1 cellular context compared by ENCODE assay signal in the genomic region with DNA sequence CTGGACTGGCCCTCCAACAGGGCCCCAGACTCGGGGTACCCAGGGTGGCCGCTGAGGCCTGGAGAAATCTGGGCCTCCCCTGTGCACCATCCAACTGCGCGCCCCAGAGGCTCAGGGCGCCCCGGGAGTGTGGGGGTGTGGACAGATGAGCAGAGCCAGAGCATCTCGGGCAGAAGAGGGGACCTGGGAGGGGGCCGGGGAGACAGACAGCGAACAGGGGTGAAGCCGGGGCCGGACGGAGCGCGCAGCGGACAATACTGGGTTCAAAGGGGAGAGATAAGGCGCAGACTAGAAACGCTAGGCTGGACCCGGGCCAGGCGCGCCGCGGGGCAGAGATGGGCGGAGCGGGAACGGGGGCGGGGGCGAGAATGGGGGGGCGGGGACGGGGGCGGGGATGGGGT.
A peak's percentile ranks its signal among the peaks of the same experiment; 100 is the strongest.
TF ChIP-seq lines count a peak whose summit lies in the region.

No MANE protein-coding gene starts in this region.

TF ChIP-seq in HepG2, 621 proteins besides CTCF, POLR2A, EP300 and RAD21 (continued from another document and continues in another):
- TF ChIP-seq, protein P1, sequence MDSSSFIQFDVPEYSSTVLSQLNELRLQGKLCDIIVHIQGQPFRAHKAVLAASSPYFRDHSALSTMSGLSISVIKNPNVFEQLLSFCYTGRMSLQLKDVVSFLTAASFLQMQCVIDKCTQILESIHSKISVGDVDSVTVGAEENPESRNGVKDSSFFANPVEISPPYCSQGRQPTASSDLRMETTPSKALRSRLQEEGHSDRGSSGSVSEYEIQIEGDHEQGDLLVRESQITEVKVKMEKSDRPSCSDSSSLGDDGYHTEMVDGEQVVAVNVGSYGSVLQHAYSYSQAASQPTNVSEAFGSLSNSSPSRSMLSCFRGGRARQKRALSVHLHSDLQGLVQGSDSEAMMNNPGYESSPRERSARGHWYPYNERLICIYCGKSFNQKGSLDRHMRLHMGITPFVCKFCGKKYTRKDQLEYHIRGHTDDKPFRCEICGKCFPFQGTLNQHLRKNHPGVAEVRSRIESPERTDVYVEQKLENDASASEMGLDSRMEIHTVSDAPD (CRISPR knock-in tag; IDR thresholded peaks at IDR 0.05) = 0 out of 2 replicates have a peak, but pooled peaks have one; percentile 29
- TF ChIP-seq ZBTB20 (CRISPR knock-in tag; IDR thresholded peaks at IDR 0.05; ENCODE audit: borderline replicate concordance, low read depth) (no peak), NCOA2 (CRISPR knock-in tag; IDR thresholded peaks at IDR 0.05) (peak; percentile 60), MBNL3 (CRISPR knock-in tag; conservative IDR thresholded peaks at IDR 0.05) (no peak), ZFY (CRISPR knock-in tag; IDR thresholded peaks at IDR 0.05) (no peak), ZNF143 (CRISPR knock-in tag; IDR thresholded peaks at IDR 0.05) (no peak), ISX (CRISPR knock-in tag; conservative IDR thresholded peaks at IDR 0.05) (no peak), CEBPB (IDR thresholded peaks at IDR 0.05; ENCODE audit: borderline replicate concordance, low read depth, low read length) (no peak), KAT7 (CRISPR knock-in tag; IDR thresholded peaks at IDR 0.05; ENCODE audit: borderline replicate concordance) (no peak), ASH2L (IDR thresholded peaks at IDR 0.05; ENCODE audit: insufficient read length, low read depth, low read length) (peak; percentile 30), NR1H2 (CRISPR knock-in tag; IDR thresholded peaks at IDR 0.05; ENCODE audit: borderline replicate concordance, low read depth) (no peak), FOXA1 (IDR thresholded peaks at IDR 0.05) (no peak), FOXA1 (CRISPR knock-in tag; IDR thresholded peaks at IDR 0.05) (no peak), SMARCE1 (IDR thresholded peaks at IDR 0.05; ENCODE audit: borderline replicate concordance) (no peak), RXRB (CRISPR knock-in tag; IDR thresholded peaks at IDR 0.05; ENCODE audit: borderline replicate concordance) (peak; percentile 40; the same call in 1 of the 2 replicates), ZNF234 (CRISPR knock-in tag; conservative IDR thresholded peaks at IDR 0.05) (no peak), ZNF775 (CRISPR knock-in tag; IDR thresholded peaks at IDR 0.05; ENCODE audit: borderline replicate concordance) (no peak), ZFP37 (CRISPR knock-in tag; IDR thresholded peaks at IDR 0.05; ENCODE audit: borderline replicate concordance) (no peak), TCF12 (IDR thresholded peaks at IDR 0.05) (no peak), TCF12 (CRISPR knock-in tag; IDR thresholded peaks at IDR 0.05) (no peak), HDAC1 (CRISPR knock-in tag; IDR thresholded peaks at IDR 0.05) (peak; percentile 46), ZSCAN22 (CRISPR knock-in tag; IDR thresholded peaks at IDR 0.05) (no peak), YEATS4 (CRISPR knock-in tag; IDR thresholded peaks at IDR 0.05; ENCODE audit: borderline replicate concordance) (no peak; the same call in 1 of the 2 replicates), REL (CRISPR knock-in tag; conservative IDR thresholded peaks at IDR 0.05) (no peak), ZNF124 (CRISPR knock-in tag; IDR thresholded peaks at IDR 0.05) (no peak), GLI4 (CRISPR knock-in tag; IDR thresholded peaks at IDR 0.05; ENCODE audit: borderline replicate concordance) (no peak), ZNF737 (CRISPR knock-in tag; IDR thresholded peaks at IDR 0.05; ENCODE audit: borderline replicate concordance) (no peak), NAIF1 (CRISPR knock-in tag; IDR thresholded peaks at IDR 0.05; ENCODE audit: borderline replicate concordance) (no peak), TEAD2 (CRISPR knock-in tag; IDR thresholded peaks at IDR 0.05) (no peak), NR2F1 (CRISPR knock-in tag; IDR thresholded peaks at IDR 0.05) (peak in 1 of 2 experiments; percentile 14; a peak in 1 of 4 replicates), ZNF572 (CRISPR knock-in tag; IDR thresholded peaks at IDR 0.05) (0 out of 2 replicates have a peak, but pooled peaks have one; percentile 35), PHF5A (CRISPR knock-in tag; IDR thresholded peaks at IDR 0.05; ENCODE audit: low read depth, unreplicated experiment) (no peak)
- TF ChIP-seq, protein P2, sequence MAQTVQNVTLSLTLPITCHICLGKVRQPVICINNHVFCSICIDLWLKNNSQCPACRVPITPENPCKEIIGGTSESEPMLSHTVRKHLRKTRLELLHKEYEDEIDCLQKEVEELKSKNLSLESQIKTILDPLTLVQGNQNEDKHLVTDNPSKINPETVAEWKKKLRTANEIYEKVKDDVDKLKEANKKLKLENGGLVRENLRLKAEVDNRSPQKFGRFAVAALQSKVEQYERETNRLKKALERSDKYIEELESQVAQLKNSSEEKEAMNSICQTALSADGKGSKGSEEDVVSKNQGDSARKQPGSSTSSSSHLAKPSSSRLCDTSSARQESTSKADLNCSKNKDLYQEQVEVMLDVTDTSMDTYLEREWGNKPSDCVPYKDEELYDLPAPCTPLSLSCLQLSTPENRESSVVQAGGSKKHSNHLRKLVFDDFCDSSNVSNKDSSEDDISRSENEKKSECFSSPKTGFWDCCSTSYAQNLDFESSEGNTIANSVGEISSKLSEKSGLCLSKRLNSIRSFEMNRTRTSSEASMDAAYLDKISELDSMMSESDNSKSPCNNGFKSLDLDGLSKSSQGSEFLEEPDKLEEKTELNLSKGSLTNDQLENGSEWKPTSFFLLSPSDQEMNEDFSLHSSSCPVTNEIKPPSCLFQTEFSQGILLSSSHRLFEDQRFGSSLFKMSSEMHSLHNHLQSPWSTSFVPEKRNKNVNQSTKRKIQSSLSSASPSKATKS (CRISPR knock-in tag; IDR thresholded peaks at IDR 0.05) = no peak
- TF ChIP-seq, protein P3, sequence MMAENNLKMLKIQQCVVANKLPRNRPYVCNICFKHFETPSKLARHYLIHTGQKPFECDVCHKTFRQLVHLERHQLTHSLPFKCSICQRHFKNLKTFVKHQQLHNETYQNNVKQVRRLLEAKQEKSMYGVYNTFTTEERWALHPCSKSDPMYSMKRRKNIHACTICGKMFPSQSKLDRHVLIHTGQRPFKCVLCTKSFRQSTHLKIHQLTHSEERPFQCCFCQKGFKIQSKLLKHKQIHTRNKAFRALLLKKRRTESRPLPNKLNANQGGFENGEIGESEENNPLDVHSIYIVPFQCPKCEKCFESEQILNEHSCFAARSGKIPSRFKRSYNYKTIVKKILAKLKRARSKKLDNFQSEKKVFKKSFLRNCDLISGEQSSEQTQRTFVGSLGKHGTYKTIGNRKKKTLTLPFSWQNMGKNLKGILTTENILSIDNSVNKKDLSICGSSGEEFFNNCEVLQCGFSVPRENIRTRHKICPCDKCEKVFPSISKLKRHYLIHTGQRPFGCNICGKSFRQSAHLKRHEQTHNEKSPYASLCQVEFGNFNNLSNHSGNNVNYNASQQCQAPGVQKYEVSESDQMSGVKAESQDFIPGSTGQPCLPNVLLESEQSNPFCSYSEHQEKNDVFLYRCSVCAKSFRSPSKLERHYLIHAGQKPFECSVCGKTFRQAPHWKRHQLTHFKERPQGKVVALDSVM (CRISPR knock-in tag; IDR thresholded peaks at IDR 0.05) = no peak
- TF ChIP-seq, protein P4, sequence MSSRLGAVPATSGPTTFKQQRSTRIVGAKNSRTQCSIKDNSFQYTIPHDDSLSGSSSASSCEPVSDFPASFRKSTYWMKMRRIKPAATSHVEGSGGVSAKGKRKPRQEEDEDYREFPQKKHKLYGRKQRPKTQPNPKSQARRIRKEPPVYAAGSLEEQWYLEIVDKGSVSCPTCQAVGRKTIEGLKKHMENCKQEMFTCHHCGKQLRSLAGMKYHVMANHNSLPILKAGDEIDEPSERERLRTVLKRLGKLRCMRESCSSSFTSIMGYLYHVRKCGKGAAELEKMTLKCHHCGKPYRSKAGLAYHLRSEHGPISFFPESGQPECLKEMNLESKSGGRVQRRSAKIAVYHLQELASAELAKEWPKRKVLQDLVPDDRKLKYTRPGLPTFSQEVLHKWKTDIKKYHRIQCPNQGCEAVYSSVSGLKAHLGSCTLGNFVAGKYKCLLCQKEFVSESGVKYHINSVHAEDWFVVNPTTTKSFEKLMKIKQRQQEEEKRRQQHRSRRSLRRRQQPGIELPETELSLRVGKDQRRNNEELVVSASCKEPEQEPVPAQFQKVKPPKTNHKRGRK (CRISPR knock-in tag; IDR thresholded peaks at IDR 0.05) = no peak
- TF ChIP-seq, protein P5, sequence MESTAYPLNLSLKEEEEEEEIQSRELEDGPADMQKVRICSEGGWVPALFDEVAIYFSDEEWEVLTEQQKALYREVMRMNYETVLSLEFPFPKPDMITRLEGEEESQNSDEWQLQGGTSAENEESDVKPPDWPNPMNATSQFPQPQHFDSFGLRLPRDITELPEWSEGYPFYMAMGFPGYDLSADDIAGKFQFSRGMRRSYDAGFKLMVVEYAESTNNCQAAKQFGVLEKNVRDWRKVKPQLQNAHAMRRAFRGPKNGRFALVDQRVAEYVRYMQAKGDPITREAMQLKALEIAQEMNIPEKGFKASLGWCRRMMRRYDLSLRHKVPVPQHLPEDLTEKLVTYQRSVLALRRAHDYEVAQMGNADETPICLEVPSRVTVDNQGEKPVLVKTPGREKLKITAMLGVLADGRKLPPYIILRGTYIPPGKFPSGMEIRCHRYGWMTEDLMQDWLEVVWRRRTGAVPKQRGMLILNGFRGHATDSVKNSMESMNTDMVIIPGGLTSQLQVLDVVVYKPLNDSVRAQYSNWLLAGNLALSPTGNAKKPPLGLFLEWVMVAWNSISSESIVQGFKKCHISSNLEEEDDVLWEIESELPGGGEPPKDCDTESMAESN (CRISPR knock-in tag; conservative IDR thresholded peaks at IDR 0.05) = no peak
- TF ChIP-seq, protein P6, sequence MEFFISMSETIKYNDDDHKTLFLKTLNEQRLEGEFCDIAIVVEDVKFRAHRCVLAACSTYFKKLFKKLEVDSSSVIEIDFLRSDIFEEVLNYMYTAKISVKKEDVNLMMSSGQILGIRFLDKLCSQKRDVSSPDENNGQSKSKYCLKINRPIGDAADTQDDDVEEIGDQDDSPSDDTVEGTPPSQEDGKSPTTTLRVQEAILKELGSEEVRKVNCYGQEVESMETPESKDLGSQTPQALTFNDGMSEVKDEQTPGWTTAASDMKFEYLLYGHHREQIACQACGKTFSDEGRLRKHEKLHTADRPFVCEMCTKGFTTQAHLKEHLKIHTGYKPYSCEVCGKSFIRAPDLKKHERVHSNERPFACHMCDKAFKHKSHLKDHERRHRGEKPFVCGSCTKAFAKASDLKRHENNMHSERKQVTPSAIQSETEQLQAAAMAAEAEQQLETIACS (CRISPR knock-in tag; IDR thresholded peaks at IDR 0.05) = peak; percentile 49; the same call in 1 of the 2 replicates
- TF ChIP-seq, protein P7, sequence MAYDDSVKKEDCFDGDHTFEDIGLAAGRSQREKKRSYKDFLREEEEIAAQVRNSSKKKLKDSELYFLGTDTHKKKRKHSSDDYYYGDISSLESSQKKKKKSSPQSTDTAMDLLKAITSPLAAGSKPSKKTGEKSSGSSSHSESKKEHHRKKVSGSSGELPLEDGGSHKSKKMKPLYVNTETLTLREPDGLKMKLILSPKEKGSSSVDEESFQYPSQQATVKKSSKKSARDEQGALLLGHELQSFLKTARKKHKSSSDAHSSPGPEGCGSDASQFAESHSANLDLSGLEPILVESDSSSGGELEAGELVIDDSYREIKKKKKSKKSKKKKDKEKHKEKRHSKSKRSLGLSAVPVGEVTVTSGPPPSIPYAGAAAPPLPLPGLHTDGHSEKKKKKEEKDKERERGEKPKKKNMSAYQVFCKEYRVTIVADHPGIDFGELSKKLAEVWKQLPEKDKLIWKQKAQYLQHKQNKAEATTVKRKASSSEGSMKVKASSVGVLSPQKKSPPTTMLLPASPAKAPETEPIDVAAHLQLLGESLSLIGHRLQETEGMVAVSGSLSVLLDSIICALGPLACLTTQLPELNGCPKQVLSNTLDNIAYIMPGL (CRISPR knock-in tag; IDR thresholded peaks at IDR 0.05; ENCODE audit: borderline replicate concordance in 1 of 2, low read depth in 1 of 2) = 0 out of 4 replicates have a peak, but pooled peaks have one; percentile 14 to 55
- TF ChIP-seq, protein P8, sequence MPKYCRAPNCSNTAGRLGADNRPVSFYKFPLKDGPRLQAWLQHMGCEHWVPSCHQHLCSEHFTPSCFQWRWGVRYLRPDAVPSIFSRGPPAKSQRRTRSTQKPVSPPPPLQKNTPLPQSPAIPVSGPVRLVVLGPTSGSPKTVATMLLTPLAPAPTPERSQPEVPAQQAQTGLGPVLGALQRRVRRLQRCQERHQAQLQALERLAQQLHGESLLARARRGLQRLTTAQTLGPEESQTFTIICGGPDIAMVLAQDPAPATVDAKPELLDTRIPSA (CRISPR knock-in tag; IDR thresholded peaks at IDR 0.05; ENCODE audit: borderline replicate concordance) = no peak
- TF ChIP-seq, protein P9, sequence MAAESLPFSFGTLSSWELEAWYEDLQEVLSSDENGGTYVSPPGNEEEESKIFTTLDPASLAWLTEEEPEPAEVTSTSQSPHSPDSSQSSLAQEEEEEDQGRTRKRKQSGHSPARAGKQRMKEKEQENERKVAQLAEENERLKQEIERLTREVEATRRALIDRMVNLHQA (CRISPR knock-in tag; IDR thresholded peaks at IDR 0.05) = no peak
- TF ChIP-seq, protein P10, sequence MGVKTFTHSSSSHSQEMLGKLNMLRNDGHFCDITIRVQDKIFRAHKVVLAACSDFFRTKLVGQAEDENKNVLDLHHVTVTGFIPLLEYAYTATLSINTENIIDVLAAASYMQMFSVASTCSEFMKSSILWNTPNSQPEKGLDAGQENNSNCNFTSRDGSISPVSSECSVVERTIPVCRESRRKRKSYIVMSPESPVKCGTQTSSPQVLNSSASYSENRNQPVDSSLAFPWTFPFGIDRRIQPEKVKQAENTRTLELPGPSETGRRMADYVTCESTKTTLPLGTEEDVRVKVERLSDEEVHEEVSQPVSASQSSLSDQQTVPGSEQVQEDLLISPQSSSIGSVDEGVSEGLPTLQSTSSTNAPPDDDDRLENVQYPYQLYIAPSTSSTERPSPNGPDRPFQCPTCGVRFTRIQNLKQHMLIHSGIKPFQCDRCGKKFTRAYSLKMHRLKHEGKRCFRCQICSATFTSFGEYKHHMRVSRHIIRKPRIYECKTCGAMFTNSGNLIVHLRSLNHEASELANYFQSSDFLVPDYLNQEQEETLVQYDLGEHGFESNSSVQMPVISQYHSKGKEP (CRISPR knock-in tag; IDR thresholded peaks at IDR 0.05) = no peak
- TF ChIP-seq, protein P11, sequence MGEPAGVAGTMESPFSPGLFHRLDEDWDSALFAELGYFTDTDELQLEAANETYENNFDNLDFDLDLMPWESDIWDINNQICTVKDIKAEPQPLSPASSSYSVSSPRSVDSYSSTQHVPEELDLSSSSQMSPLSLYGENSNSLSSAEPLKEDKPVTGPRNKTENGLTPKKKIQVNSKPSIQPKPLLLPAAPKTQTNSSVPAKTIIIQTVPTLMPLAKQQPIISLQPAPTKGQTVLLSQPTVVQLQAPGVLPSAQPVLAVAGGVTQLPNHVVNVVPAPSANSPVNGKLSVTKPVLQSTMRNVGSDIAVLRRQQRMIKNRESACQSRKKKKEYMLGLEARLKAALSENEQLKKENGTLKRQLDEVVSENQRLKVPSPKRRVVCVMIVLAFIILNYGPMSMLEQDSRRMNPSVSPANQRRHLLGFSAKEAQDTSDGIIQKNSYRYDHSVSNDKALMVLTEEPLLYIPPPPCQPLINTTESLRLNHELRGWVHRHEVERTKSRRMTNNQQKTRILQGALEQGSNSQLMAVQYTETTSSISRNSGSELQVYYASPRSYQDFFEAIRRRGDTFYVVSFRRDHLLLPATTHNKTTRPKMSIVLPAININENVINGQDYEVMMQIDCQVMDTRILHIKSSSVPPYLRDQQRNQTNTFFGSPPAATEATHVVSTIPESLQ (CRISPR knock-in tag; conservative IDR thresholded peaks at IDR 0.05) = no peak
- TF ChIP-seq, protein P12, sequence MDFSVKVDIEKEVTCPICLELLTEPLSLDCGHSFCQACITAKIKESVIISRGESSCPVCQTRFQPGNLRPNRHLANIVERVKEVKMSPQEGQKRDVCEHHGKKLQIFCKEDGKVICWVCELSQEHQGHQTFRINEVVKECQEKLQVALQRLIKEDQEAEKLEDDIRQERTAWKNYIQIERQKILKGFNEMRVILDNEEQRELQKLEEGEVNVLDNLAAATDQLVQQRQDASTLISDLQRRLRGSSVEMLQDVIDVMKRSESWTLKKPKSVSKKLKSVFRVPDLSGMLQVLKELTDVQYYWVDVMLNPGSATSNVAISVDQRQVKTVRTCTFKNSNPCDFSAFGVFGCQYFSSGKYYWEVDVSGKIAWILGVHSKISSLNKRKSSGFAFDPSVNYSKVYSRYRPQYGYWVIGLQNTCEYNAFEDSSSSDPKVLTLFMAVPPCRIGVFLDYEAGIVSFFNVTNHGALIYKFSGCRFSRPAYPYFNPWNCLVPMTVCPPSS (IDR thresholded peaks at IDR 0.05) = no peak
